Comparison of ENCODE assay signal across 22 cellular contexts in genomic region chr5:160155017-160155725, GRCh38. TPM values are rescaled to one million over a fixed set of nuclear protein-coding genes. Genes with fewer than 3 reads are reported as not detected.
DNase-seq lines count a peak whose midpoint lies in the region; ATAC-seq and TF ChIP-seq lines count a peak whose summit lies in the region.
"Had no signal": no experiment of that assay in that cellular context is flagged by ENCODE, and none has a peak within 500 bp of the region (broad histone marks: within the 10 kb centered on the region; RNA-seq: fewer than 3 reads in every experiment).

No MANE protein-coding gene starts in this region.

- H3K14ac ChIP-seq in IMR-90 (replicated peaks; ENCODE audit: low read depth, low read length), result no peak overlapping the region

- H2BK15ac ChIP-seq in IMR-90 (ENCODE audit: low read depth, low read length) (no peak overlapping the region), mesendoderm (replicated peaks; ENCODE audit: low read depth) (no peak overlapping the region)

- H4K91ac ChIP-seq in IMR-90 (ENCODE audit: insufficient read depth, low read depth, low read length), result no peak overlapping the region

- DNase-seq in Caco-2, result peak; percentile 46 to 66
- no peak for DNase-seq in IMR-90
- DNase-seq in body of pancreas, result peak in 2 of 4 donors; percentile 14 to 35
- peak; percentile 78 for DNase-seq in mesendoderm
- no peak for DNase-seq in NOMO-1 (lab: John Stamatoyannopoulos, UW; ENCODE audit: unreplicated experiment in 2 of 2)
- no peak for DNase-seq in activated CD8-positive, alpha-beta T cell treated with anti-CD3 and anti-CD28 coated beads for 36 hours
- DNase-seq in RPMI8226, result no peak
- DNase-seq in NCI-H748 (lab: John Stamatoyannopoulos, UW; ENCODE audit: unreplicated experiment), result no peak
- DNase-seq: activated CD4-positive, alpha-beta T cell treated with anti-CD3 and anti-CD28 coated beads, Interleukin-2, amount 10 ng/mL, durations not matched to agents 24 days and 14 days; activated naive CD8-positive, alpha-beta T cell treated with anti-CD3 and anti-CD28 coated beads for 36 hours; cortex of kidney; foreskin melanocyte; GF-D8; NCI-H1417; NCI-H510A; Right ventricle myocardium superior; T-helper 1 cell had no signal

- dilution Hi-C loops in IMR-90 (cut with HindIII; ENCODE audit: low sequenced_read_pairs, unreplicated experiment), result no loop called here

- no peaks in the 10 kb centered on the region for H3K9me1 ChIP-seq in IMR-90 (ENCODE audit: insufficient read depth, low read length)

- H4K20me1 ChIP-seq in IMR-90 (ENCODE audit: insufficient read depth, low read length), result no peaks in the 10 kb centered on the region

- TF ChIP-seq CTCF in Caco-2 (IDR thresholded peaks at IDR 0.05; ENCODE audit: insufficient read depth in 1 of 2, low read depth in 1 of 2, low read length in 1 of 2, severe bottlenecking in 1 of 2, unreplicated experiment in 1 of 2) (no peak), IMR-90 (conservative IDR thresholded peaks at IDR 0.05; ENCODE audit: low read depth, low read length) (no peak), body of pancreas (IDR thresholded peaks at IDR 0.05) (no peak)
- TF ChIP-seq CTCF in activated CD8-positive, alpha-beta T cell treated with anti-CD3 and anti-CD28 coated beads for 36 hours (IDR thresholded peaks at IDR 0.05), result no peak

- H3K27ac ChIP-seq in IMR-90 (ENCODE audit: insufficient read depth, low read length), result no peak overlapping the region
- peak overlapping the region in 3 of 4 donors; percentile 34 to 61 (median 51) for H3K27ac ChIP-seq in body of pancreas
- H3K27ac ChIP-seq in mesendoderm (ENCODE audit: low read depth, low read length), result no peak overlapping the region
- H3K27ac ChIP-seq: right atrium auricular region, vagina had no signal

- no peak overlapping the region for H4K8ac ChIP-seq in IMR-90 (ENCODE audit: low read depth in 2 of 2, low read length in 2 of 2)
- no peak overlapping the region for H4K8ac ChIP-seq in mesendoderm (ENCODE audit: low read depth, low read length)

- H4K5ac ChIP-seq in IMR-90 (ENCODE audit: low read depth, low read length) (no peak overlapping the region), mesendoderm (ENCODE audit: low read length) (no peak overlapping the region)

- no peak overlapping the region for H3K4me2 ChIP-seq in IMR-90 (ENCODE audit: low read depth, low read length)
- H3K4me2 ChIP-seq in mesendoderm (ENCODE audit: low read length), result no peak overlapping the region

- H3K27me3 ChIP-seq in Caco-2 (replicated peaks; ENCODE audit: control insufficient read depth, insufficient read depth, low read length), result no peaks in the 10 kb centered on the region
- H3K27me3 ChIP-seq in IMR-90 (ENCODE audit: control insufficient read depth, insufficient read depth, low read length), result no peaks in the 10 kb centered on the region
- no peaks in the 10 kb centered on the region for H3K27me3 ChIP-seq in body of pancreas
- H3K27me3 ChIP-seq in mesendoderm (ENCODE audit: insufficient read depth, low read length, poor library complexity), result no peaks in the 10 kb centered on the region
- H3K27me3 ChIP-seq: right atrium auricular region, vagina had no signal

- H3K4me1 Mint-ChIP-seq in Caco-2 (ENCODE audit: low read depth, unreplicated experiment), result peaks cover 17% of the 10 kb centered on the region
- H3K4me1 Mint-ChIP-seq in activated CD8-positive, alpha-beta T cell treated with anti-CD3 and anti-CD28 coated beads for 36 hours (ENCODE audit: low read depth), result peaks cover 6% of the 10 kb centered on the region
- H3K4me1 Mint-ChIP-seq: CD14-positive monocyte had no signal

- BruUV-seq in Caco-2 (replicated peaks; lab: Mats Ljungman, UMichigan) (no TSS peak), IMR-90 (replicated peaks; lab: Mats Ljungman, UMichigan) (no TSS peak)

- CTCF ChIA-PET in Caco-2 (lab: Charles Lee) (no interaction called here), IMR-90 (lab: Yijun Ruan, JAX) (no interaction called here)
- CTCF ChIA-PET in activated CD8-positive, alpha-beta T cell treated with anti-CD3 and anti-CD28 coated beads for 36 hours (lab: Charles Lee), result no interaction called here

- H3K79me1 ChIP-seq in IMR-90 (ENCODE audit: low read depth in 1 of 2, low read length in 2 of 2) (no peaks in the 10 kb centered on the region), mesendoderm (ENCODE audit: low read length) (no peaks in the 10 kb centered on the region)

- H3K23ac ChIP-seq in IMR-90 (ENCODE audit: low read depth, low read length) (no peak overlapping the region), mesendoderm (ENCODE audit: low read length) (no peak overlapping the region)

- H3K18ac ChIP-seq in IMR-90 (ENCODE audit: low read depth, low read length), result no peak overlapping the region
- no peak overlapping the region for H3K18ac ChIP-seq in mesendoderm (ENCODE audit: low read length)

- H2BK5ac ChIP-seq in IMR-90 (ENCODE audit: low read depth, low read length, poor library complexity, severe bottlenecking), result no peak overlapping the region
- no peak overlapping the region for H2BK5ac ChIP-seq in mesendoderm (ENCODE audit: low read length)

- no peak overlapping the region for H2AK5ac ChIP-seq in IMR-90 (ENCODE audit: low read depth, low read length)
- H2AK5ac ChIP-seq in mesendoderm (ENCODE audit: low read length), result no peak overlapping the region

- peak overlapping the region; percentile 90 for H3K27ac Mint-ChIP-seq in Caco-2 (ENCODE audit: unreplicated experiment)
- no peak overlapping the region for H3K27ac Mint-ChIP-seq in activated CD8-positive, alpha-beta T cell treated with anti-CD3 and anti-CD28 coated beads for 36 hours
- H3K27ac Mint-ChIP-seq: activated CD4-positive, alpha-beta T cell treated with anti-CD3 and anti-CD28 coated beads, Interleukin-2, amount 10 ng/mL, durations not matched to agents 24 days and 14 days; activated naive CD8-positive, alpha-beta T cell treated with anti-CD3 and anti-CD28 coated beads for 36 hours; activated T-helper 17 cell treated with anti-CD3 and anti-CD28 coated beads, Interleukin-2, amount 50 U/mL, for 72 hours; brain; CD14-positive monocyte had no signal

- H3K36me3 ChIP-seq in Caco-2 (ENCODE audit: control insufficient read depth, insufficient read depth, low read length) (no peaks in the 10 kb centered on the region), IMR-90 (ENCODE audit: control insufficient read depth, insufficient read depth, low read length) (no peaks in the 10 kb centered on the region), body of pancreas (replicated peaks in 1 of 2; ENCODE audit: insufficient read depth in 1 of 2, low read depth in 2 of 2) (no peaks in the 10 kb centered on the region), mesendoderm (ENCODE audit: control insufficient read depth, insufficient read depth, low read length) (no peaks in the 10 kb centered on the region)
- H3K36me3 ChIP-seq: right atrium auricular region, vagina had no signal

- WGBS in IMR-90 (ENCODE audit: extremely low coverage in 2 of 2, insufficient read length in 1 of 2), 2 experiments, result 100% methylated on average over 2 of the region's 6 CpGs; no CpG with 5 or more reads in 1 of the 2 experiments
- 58 to 62% methylated on average over 6 of the region's 6 CpGs for WGBS in body of pancreas, 2 donors
- WGBS in mesendoderm (ENCODE audit: extremely low coverage, insufficient coverage, low lambda C conversion rate), result no CpG with 5 or more reads among the region's 6 CpGs

- peaks cover 22% of the 10 kb centered on the region for H3K4me1 ChIP-seq in Caco-2
- H3K4me1 ChIP-seq in IMR-90 (ENCODE audit: control insufficient read depth, insufficient read depth, low read length), result no peaks in the 10 kb centered on the region
- peaks cover 16% of the 10 kb centered on the region for H3K4me1 ChIP-seq in body of pancreas
- H3K4me1 ChIP-seq in mesendoderm (ENCODE audit: control insufficient read depth, low read depth, low read length), result peaks cover 2% of the 10 kb centered on the region
- H3K4me1 ChIP-seq: right atrium auricular region, vagina had no signal

- H3K4me3 Mint-ChIP-seq in Caco-2 (ENCODE audit: unreplicated experiment), result peak overlapping the region; percentile 38
- no peak overlapping the region for H3K4me3 Mint-ChIP-seq in activated CD8-positive, alpha-beta T cell treated with anti-CD3 and anti-CD28 coated beads for 36 hours
- H3K4me3 Mint-ChIP-seq: activated CD4-positive, alpha-beta T cell treated with anti-CD3 and anti-CD28 coated beads, Interleukin-2, amount 10 ng/mL, durations not matched to agents 24 days and 14 days; activated naive CD8-positive, alpha-beta T cell treated with anti-CD3 and anti-CD28 coated beads for 36 hours; activated T-helper 17 cell treated with anti-CD3 and anti-CD28 coated beads, Interleukin-2, amount 50 U/mL, for 72 hours; brain; CD14-positive monocyte had no signal

- TF ChIP-seq POLR2A in IMR-90 (IDR thresholded peaks at IDR 0.05; ENCODE audit: low read depth, low read length) (no peak), body of pancreas (IDR thresholded peaks at IDR 0.05) (no peak)

- no peaks in the 10 kb centered on the region for H3K27me3 Mint-ChIP-seq in Caco-2 (ENCODE audit: insufficient read depth, unreplicated experiment)
- H3K27me3 Mint-ChIP-seq in activated CD8-positive, alpha-beta T cell treated with anti-CD3 and anti-CD28 coated beads for 36 hours, result no peaks in the 10 kb centered on the region
- H3K27me3 Mint-ChIP-seq: activated T-helper 17 cell treated with anti-CD3 and anti-CD28 coated beads, Interleukin-2, amount 50 U/mL, for 72 hours had no signal

- H3K9ac ChIP-seq in IMR-90 (ENCODE audit: low read depth, low read length) (no peak overlapping the region), mesendoderm (ENCODE audit: low read length) (no peak overlapping the region)

- POLR2A ChIA-PET in Caco-2 (lab: Charles Lee), result no interaction called here
- POLR2A ChIA-PET in IMR-90 (lab: Charles Lee; ENCODE audit: unreplicated experiment), result no interaction called here
- POLR2A ChIA-PET in activated CD8-positive, alpha-beta T cell treated with anti-CD3 and anti-CD28 coated beads for 36 hours (lab: Charles Lee), result no interaction called here

- in situ Hi-C loops in IMR-90 (cut with MboI; ENCODE audit: low sequenced_read_pairs), result no loop called here

- H3K56ac ChIP-seq in IMR-90 (ENCODE audit: extremely low read depth, insufficient read depth, low read length) (no peak overlapping the region), mesendoderm (ENCODE audit: low read length) (no peak overlapping the region)

- ATAC-seq in IMR-90 (ENCODE audit: low read depth) (no peak), body of pancreas (peak; percentile 81)
- ATAC-seq in activated CD8-positive, alpha-beta T cell treated with anti-CD3 and anti-CD28 coated beads for 36 hours, result no peak
- ATAC-seq: activated T-helper 17 cell treated with anti-CD3 and anti-CD28 coated beads, Interleukin-2, amount 50 U/mL, for 72 hours had no signal

- no peak overlapping the region for H2AFZ ChIP-seq in IMR-90 (replicated peaks; ENCODE audit: low read length, poor library complexity)

- H3K4me3 ChIP-seq in Caco-2 (ENCODE audit: low read depth, low read length) (no peak overlapping the region), IMR-90 (ENCODE audit: insufficient read depth, low read depth, low read length) (no peak overlapping the region), body of pancreas (no peak overlapping the region), mesendoderm (ENCODE audit: low read length) (no peak overlapping the region)
- H3K4me3 ChIP-seq: right atrium auricular region, vagina had no signal

- H3K36me3 Mint-ChIP-seq in Caco-2 (ENCODE audit: insufficient read depth, unreplicated experiment), result peaks cover 10% of the 10 kb centered on the region
- no peaks in the 10 kb centered on the region for H3K36me3 Mint-ChIP-seq in activated CD8-positive, alpha-beta T cell treated with anti-CD3 and anti-CD28 coated beads for 36 hours (ENCODE audit: low read depth)
- H3K36me3 Mint-ChIP-seq: activated naive CD8-positive, alpha-beta T cell treated with anti-CD3 and anti-CD28 coated beads for 36 hours; brain; CD14-positive monocyte had no signal

- H3K9me3 Mint-ChIP-seq in Caco-2 (ENCODE audit: unreplicated experiment), result peaks cover 6% of the 10 kb centered on the region
- no peaks in the 10 kb centered on the region for H3K9me3 Mint-ChIP-seq in activated CD8-positive, alpha-beta T cell treated with anti-CD3 and anti-CD28 coated beads for 36 hours
- H3K9me3 Mint-ChIP-seq: activated CD4-positive, alpha-beta T cell treated with anti-CD3 and anti-CD28 coated beads, Interleukin-2, amount 10 ng/mL, durations not matched to agents 24 days and 14 days; activated naive CD8-positive, alpha-beta T cell treated with anti-CD3 and anti-CD28 coated beads for 36 hours; activated T-helper 17 cell treated with anti-CD3 and anti-CD28 coated beads, Interleukin-2, amount 50 U/mL, for 72 hours; brain; CD14-positive monocyte had no signal

- no peak for TF ChIP-seq RAD21 in IMR-90 (IDR thresholded peaks at IDR 0.05; ENCODE audit: low read length)

- H2BK20ac ChIP-seq in IMR-90 (ENCODE audit: low read depth, low read length), result no peak overlapping the region

- H3K9me3 ChIP-seq in Caco-2 (no peaks in the 10 kb centered on the region), IMR-90 (ENCODE audit: control insufficient read depth, insufficient read depth, low read length) (no peaks in the 10 kb centered on the region), body of pancreas (no peaks in the 10 kb centered on the region)
- H3K9me3 ChIP-seq: right atrium auricular region, vagina had no signal

- no peak overlapping the region for H2AK9ac ChIP-seq in IMR-90 (replicated peaks; ENCODE audit: low read depth, low read length, poor library complexity)

- no peaks in the 10 kb centered on the region for H3K79me2 ChIP-seq in mesendoderm (ENCODE audit: control insufficient read depth, insufficient read depth, low read length)

- H2BK120ac ChIP-seq in IMR-90 (ENCODE audit: low read depth, low read length) (no peak overlapping the region), mesendoderm (ENCODE audit: low read depth, low read length) (no peak overlapping the region)

- no peak overlapping the region for H3K4ac ChIP-seq in IMR-90 (ENCODE audit: low read depth, low read length)
- H3K4ac ChIP-seq in mesendoderm (ENCODE audit: low read depth, low read length), result no peak overlapping the region

- intact Hi-C loops in Caco-2 (cut with micrococcal nuclease; ENCODE audit: unreplicated experiment), result loop anchor here (1.0 kb wide), 3 partner anchors 33 to 74 kb away; partner anchors contain the start of gene PWWP2A
- intact Hi-C loops in IMR-90 (cut with micrococcal nuclease), result no loop called here
- intact Hi-C loops in body of pancreas (cut with DNase I), result no loop called here
- intact Hi-C loops in activated CD8-positive, alpha-beta T cell treated with anti-CD3 and anti-CD28 coated beads for 36 hours (cut with micrococcal nuclease), result no loop called here

RNA-seq across cellular contexts. Expression of gene PWWP2A, which starts 35.9 kb away (rescaled TPM):
- total RNA-seq in Caco-2 (2022) (34.4 and 36.7 TPM in 2 replicates), IMR-90 (2012; rRNA removed) (12.5 and 14.4 TPM in 2 replicates), body of pancreas (10 to 100 TPM; 27.0 to 75.5 TPM)
- 7.5 and 8.8 TPM in 2 replicates for polyA plus RNA-seq in IMR-90 (2012; rRNA removed)
- 4.0 TPM in 2 replicates for polyA plus RNA-seq in IMR-90 (2012; cell fraction: cytosol; rRNA removed)
- polyA plus RNA-seq in IMR-90 (2012; cell fraction: nucleus; rRNA removed; ENCODE audit: low replicate concordance), result 4.4 and 12.8 TPM in 2 replicates
- polyA plus RNA-seq in mesendoderm (2013, experiment 1 of 2), result 29.9 TPM
- polyA plus RNA-seq in mesendoderm (2013, experiment 2 of 2), result 29.7 TPM
- 10 to 100 TPM; 16.0 to 17.5 TPM for total RNA-seq in activated CD8-positive, alpha-beta T cell treated with anti-CD3 and anti-CD28 coated beads for 36 hours

Comparison
In these comparisons a context has a peak if more than half of its experiments do, and no peak if none do; other contexts are left out.
1. DNase-seq: peak in Caco-2 (2 of 2) and mesendoderm (single experiment); none in IMR-90 (single experiment), NOMO-1 (0 of 2), activated CD8-positive, alpha-beta T cell treated with anti-CD3 and anti-CD28 coated beads for 36 hours (single experiment), RPMI8226 (single experiment) and NCI-H748 (single experiment).
2. H3K27ac ChIP-seq: peak in body of pancreas (3 of 4); none in IMR-90 (single experiment) and mesendoderm (single experiment).